ENCODE assay signal across 9 cellular contexts in genomic region chr19:10815969-10816635, GRCh38. TPM values are rescaled to one million over a fixed set of nuclear protein-coding genes. Genes with fewer than 3 reads are reported as not detected.
DNase-seq lines count a peak whose midpoint lies in the region; ATAC-seq and TF ChIP-seq lines count a peak whose summit lies in the region.
"Had no signal": no experiment of that assay in that cellular context is flagged by ENCODE, and none has a peak within 500 bp of the region (broad histone marks: within the 10 kb centered on the region; RNA-seq: fewer than 3 reads in every experiment).

No MANE protein-coding gene starts in this region.

- no peaks in the 10 kb centered on the region for H4K20me1 ChIP-seq in hepatocyte (ENCODE audit: insufficient read depth, poor library complexity, severe bottlenecking)

- no peaks in the 10 kb centered on the region for H3K9me3 Mint-ChIP-seq in stimulated activated effector memory CD8-positive, alpha-beta T cell treated with anti-CD3 and anti-CD28 coated beads, Interleukin-12 subunit alpha, Interleukin-12 subunit beta, amount 100 ng/mL, for 72 hours
- H3K9me3 Mint-ChIP-seq in T-helper 2 cell treated with Interferon-gamma antibody and Interleukin-4, amounts not matched to agents 5 μg/mL and 100 μg/mL, for 36 hours, result peaks cover 4% of the 10 kb centered on the region

- 87% methylated on average over 20 of the region's 20 CpGs for WGBS in hepatocyte (ENCODE audit: low lambda C conversion rate, missing lambda C conversion rate)

- no peaks in the 10 kb centered on the region for H3K9me3 ChIP-seq in hepatocyte (ENCODE audit: low read depth)

- peak overlapping the region; percentile 98 for H3K27ac ChIP-seq in hepatocyte

- H3K4me3 ChIP-seq in WI38 (ENCODE audit: low read depth, low read length) (peak overlapping the region; percentile 90), hepatocyte (no peak overlapping the region)

- H3K27ac Mint-ChIP-seq in stimulated activated effector memory CD8-positive, alpha-beta T cell treated with anti-CD3 and anti-CD28 coated beads, Interleukin-12 subunit alpha, Interleukin-12 subunit beta, amount 100 ng/mL, for 72 hours, result peak overlapping the region; percentile 72
- H3K27ac Mint-ChIP-seq in T-helper 2 cell treated with Interferon-gamma antibody and Interleukin-4, amounts not matched to agents 5 μg/mL and 100 μg/mL, for 36 hours, result no peak overlapping the region

- no peak overlapping the region for H2AFZ ChIP-seq in hepatocyte

- H3K27me3 Mint-ChIP-seq in T-helper 2 cell treated with Interferon-gamma antibody and Interleukin-4, amounts not matched to agents 5 μg/mL and 100 μg/mL, for 36 hours (ENCODE audit: low read depth), result no peaks in the 10 kb centered on the region

- peaks cover 51% of the 10 kb centered on the region for H3K4me1 Mint-ChIP-seq in stimulated activated effector memory CD8-positive, alpha-beta T cell treated with anti-CD3 and anti-CD28 coated beads, Interleukin-12 subunit alpha, Interleukin-12 subunit beta, amount 100 ng/mL, for 72 hours
- peaks cover 10% of the 10 kb centered on the region for H3K4me1 Mint-ChIP-seq in T-helper 2 cell treated with Interferon-gamma antibody and Interleukin-4, amounts not matched to agents 5 μg/mL and 100 μg/mL, for 36 hours (ENCODE audit: low read depth)

- no peaks in the 10 kb centered on the region for H3K36me3 ChIP-seq in hepatocyte (replicated peaks; ENCODE audit: insufficient read depth, low read depth)

- H3K36me3 Mint-ChIP-seq in stimulated activated effector memory CD8-positive, alpha-beta T cell treated with anti-CD3 and anti-CD28 coated beads, Interleukin-12 subunit alpha, Interleukin-12 subunit beta, amount 100 ng/mL, for 72 hours, result peaks cover 66% of the 10 kb centered on the region
- peaks cover 36% of the 10 kb centered on the region for H3K36me3 Mint-ChIP-seq in T-helper 2 cell treated with Interferon-gamma antibody and Interleukin-4, amounts not matched to agents 5 μg/mL and 100 μg/mL, for 36 hours (ENCODE audit: low read depth)

- H3K9me2 ChIP-seq in hepatocyte (replicated peaks; ENCODE audit: insufficient read depth), result no peaks in the 10 kb centered on the region

- DNase-seq in GM04503 (ENCODE audit: low read depth) (peak; percentile 47), hepatocyte (ENCODE audit: low spot score) (peak; percentile 5), T-helper 2 cell (no peak)
- DNase-seq in stimulated activated effector memory CD8-positive, alpha-beta T cell treated with anti-CD3 and anti-CD28 coated beads, Interleukin-12 subunit alpha, Interleukin-12 subunit beta, amount 100 ng/mL, for 72 hours (ENCODE audit: low spot score in 2 of 2), result no peak
- DNase-seq in T-helper 2 cell treated with Interferon-gamma antibody and Interleukin-4, amounts not matched to agents 5 μg/mL and 100 μg/mL, for 36 hours (ENCODE audit: low spot score), result no peak
- DNase-seq: NCI-H446 treated with DMSO at 0.1 percent for 48 hours had no signal

- no peak overlapping the region for H3K4me3 Mint-ChIP-seq in stimulated activated effector memory CD8-positive, alpha-beta T cell treated with anti-CD3 and anti-CD28 coated beads, Interleukin-12 subunit alpha, Interleukin-12 subunit beta, amount 100 ng/mL, for 72 hours
- H3K4me3 Mint-ChIP-seq in T-helper 2 cell treated with Interferon-gamma antibody and Interleukin-4, amounts not matched to agents 5 μg/mL and 100 μg/mL, for 36 hours, result no peak overlapping the region

- peaks cover 14% of the 10 kb centered on the region for H3K4me1 ChIP-seq in hepatocyte (ENCODE audit: insufficient read depth)

- H3K27me3 ChIP-seq in hepatocyte, result no peaks in the 10 kb centered on the region

- H3K79me2 ChIP-seq in hepatocyte, result peaks cover 23% of the 10 kb centered on the region

- ATAC-seq in stimulated activated effector memory CD8-positive, alpha-beta T cell treated with anti-CD3 and anti-CD28 coated beads, Interleukin-12 subunit alpha, Interleukin-12 subunit beta, amount 100 ng/mL, for 72 hours, result no peak
- ATAC-seq in GM18870 (IDR thresholded peaks at IDR 0.05; ENCODE audit: unreplicated experiment) (no peak), HG03175 (IDR thresholded peaks at IDR 0.05; ENCODE audit: unreplicated experiment) (no peak)

- no peak for TF ChIP-seq CTCF in WI38 (IDR thresholded peaks at IDR 0.05; ENCODE audit: low read depth, low read length)
- TF ChIP-seq CTCF in hepatocyte (IDR thresholded peaks at IDR 0.05; ENCODE audit: poor library complexity), result no peak

- H3K4me2 ChIP-seq in hepatocyte, result peak overlapping the region; percentile 79

RNA-seq across cellular contexts. Expression of gene TMED1, which starts 19.9 kb away (rescaled TPM):
- total RNA-seq in hepatocyte, result 63.2 and 65.0 TPM in 2 replicates
- polyA plus RNA-seq in hepatocyte, result 93.1 and 95.4 TPM in 2 replicates

RNA-seq across cellular contexts. Expression of gene C19orf38, which starts 32.1 kb away (rescaled TPM):
- 3.4 and 3.7 TPM in 2 replicates for total RNA-seq in hepatocyte
- 0.56 and 1.5 TPM in 2 replicates for polyA plus RNA-seq in hepatocyte

RNA-seq across cellular contexts. Expression of gene CARM1, which starts 55.3 kb away (rescaled TPM):
- 27.5 and 34.3 TPM in 2 replicates for total RNA-seq in hepatocyte
- 45.1 and 45.7 TPM in 2 replicates for polyA plus RNA-seq in hepatocyte

Comparison
In these comparisons a context has a peak if more than half of its experiments do, and no peak if none do; other contexts are left out.
1. DNase-seq: peak in GM04503 (single experiment) and hepatocyte (single experiment); none in stimulated activated effector memory CD8-positive, alpha-beta T cell treated with anti-CD3 and anti-CD28 coated beads, Interleukin-12 subunit alpha, Interleukin-12 subunit beta, amount 100 ng/mL, for 72 hours (0 of 2), T-helper 2 cell (0 of 5) and T-helper 2 cell treated with Interferon-gamma antibody and Interleukin-4, amounts not matched to agents 5 μg/mL and 100 μg/mL, for 36 hours (single experiment).